Comparison of ENCODE assay signal across 8 cellular contexts in genomic region chr7:129169705-129170319, GRCh38. TPM values are rescaled to one million over a fixed set of nuclear protein-coding genes. Genes with fewer than 3 reads are reported as not detected.
DNase-seq lines count a peak whose midpoint lies in the region; ATAC-seq and TF ChIP-seq lines count a peak whose summit lies in the region.

No MANE protein-coding gene starts in this region.

- no peak for TF ChIP-seq EP300 in gastroesophageal sphincter (IDR thresholded peaks at IDR 0.05)

- H3K4me1 ChIP-seq in GM23338 (ENCODE audit: insufficient read depth) = peaks cover 19% of the 10 kb centered on the region
- H3K4me1 ChIP-seq in gastroesophageal sphincter = peaks cover 0 to 30% (median 0%) of the 10 kb centered on the region in 3 donors
- H3K4me1 ChIP-seq in spleen = peaks cover 5 to 34% (median 18%) of the 10 kb centered on the region in 6 donors

- H3K4me2 ChIP-seq in GM23338 = peak overlapping the region; percentile 90

- peak; percentile 52 for ATAC-seq in GM23338
- ATAC-seq in T-cell (replicated peaks in 1 of 4) = peak; percentile 44 to 65 (median 54)
- ATAC-seq in gastroesophageal sphincter = no peak

- H3K4me3 ChIP-seq in GM08714 (ENCODE audit: low read length) (peak overlapping the region; percentile 49; the same call in 1 of the 2 replicates), GM23338 (peak overlapping the region; percentile 68), gastroesophageal sphincter (peak overlapping the region; percentile 38 to 60), spleen (peak overlapping the region; percentile 42 to 76 (median 51))

- no peaks in the 10 kb centered on the region for H3K9me2 ChIP-seq in GM23338 (ENCODE audit: insufficient read depth)

- H3K36me3 Mint-ChIP-seq in GM23338 (ENCODE audit: low read depth) = peaks cover 14% of the 10 kb centered on the region
- no peaks in the 10 kb centered on the region for H3K36me3 Mint-ChIP-seq in T-cell

- H3K9me3 Mint-ChIP-seq in GM23338 (no peaks in the 10 kb centered on the region), T-cell (no peaks in the 10 kb centered on the region)

- no peak overlapping the region for H2AFZ ChIP-seq in GM23338

- TF ChIP-seq POLR2A in gastroesophageal sphincter (IDR thresholded peaks at IDR 0.05) (no peak), spleen (IDR thresholded peaks at IDR 0.05) (no peak)

- H3K4me3 Mint-ChIP-seq in GM23338 (peak overlapping the region; percentile 76), T-cell (peak overlapping the region; percentile 73 to 79 (median 78))

- CTCF ChIA-PET in T-cell (lab: Charles Lee) = no interaction called here

- POLR2A ChIA-PET in T-cell (lab: Charles Lee) = no interaction called here

- H3K36me3 ChIP-seq in GM23338 (ENCODE audit: insufficient read depth) (peaks cover 9% of the 10 kb centered on the region), gastroesophageal sphincter (no peaks in the 10 kb centered on the region), spleen (peaks cover 0 to 36% (median 2%) of the 10 kb centered on the region in 6 donors)

- TF ChIP-seq CTCF in GM23338 (conservative IDR thresholded peaks at IDR 0.05; ENCODE audit: low read depth in 2 of 2) (peak; percentile 15; a peak in 3 of 4 replicates), gastroesophageal sphincter (IDR thresholded peaks at IDR 0.05) (no peak), spleen (IDR thresholded peaks at IDR 0.05 in 8 of 11, conservative IDR thresholded peaks at IDR 0.05 in 3 of 11) (no peak)

- no peaks in the 10 kb centered on the region for H3K9me3 ChIP-seq in gastroesophageal sphincter
- H3K9me3 ChIP-seq in spleen = no peaks in the 10 kb centered on the region

- intact Hi-C loops in spleen (cut with DNase I; ENCODE audit: low total_unique reads) = no loop called here

- H3K27me3 ChIP-seq in GM23338 (ENCODE audit: insufficient read depth) (no peaks in the 10 kb centered on the region), gastroesophageal sphincter (no peaks in the 10 kb centered on the region), spleen (replicated peaks in 1 of 7) (peaks cover 0 to 10% (median 0%) of the 10 kb centered on the region in 7 donors)

- peak overlapping the region; percentile 93 for H3K27ac Mint-ChIP-seq in GM23338
- peak overlapping the region in 1 of 2 donors; percentile 78 for H3K27ac Mint-ChIP-seq in T-cell

- H3K27ac ChIP-seq in GM23338 (ENCODE audit: low read depth) (peak overlapping the region; percentile 93), gastroesophageal sphincter (peak overlapping the region in 3 of 4 donors; percentile 30 to 76 (median 67)), spleen (peak overlapping the region; percentile 19 to 82 (median 64))

- H3F3A ChIP-seq in GM23338 (replicated peaks; ENCODE audit: low read depth) = peaks cover 3% of the 10 kb centered on the region; the same call in 1 of the 2 replicates

- no peaks in the 10 kb centered on the region for H4K20me1 ChIP-seq in GM23338 (replicated peaks; ENCODE audit: insufficient read depth)

- peaks cover 42% of the 10 kb centered on the region for H3K4me1 Mint-ChIP-seq in GM23338
- peaks cover 10 to 19% (median 13%) of the 10 kb centered on the region in 3 donors for H3K4me1 Mint-ChIP-seq in T-cell

- WGBS in gastroesophageal sphincter (ENCODE audit: low coverage in 1 of 2), 2 donors = 14 to 57% methylated on average over 11 to 16 of the region's 16 CpGs
- WGBS in spleen, 5 donors = 31 to 39% (median 35%) methylated on average over 16 of the region's 16 CpGs

- H3K27me3 Mint-ChIP-seq in GM23338 (ENCODE audit: insufficient read depth, low read depth, poor library complexity) = peaks cover 16% of the 10 kb centered on the region
- H3K27me3 Mint-ChIP-seq in T-cell = peaks cover 0 to 3% of the 10 kb centered on the region in 2 donors

- H3K79me2 ChIP-seq in GM23338 (replicated peaks; ENCODE audit: insufficient read depth) = no peaks in the 10 kb centered on the region

- DNase-seq in GM23338 (ENCODE audit: low spot score) (peak; percentile 68), T-cell (peak in 1 of 34 experiments; percentile 9), spleen (peak; percentile 80), DMS114 treated with DMSO at 0.1 percent for 48 hours (lab: John Stamatoyannopoulos, UW; ENCODE audit: unreplicated experiment) (no peak), middle frontal gyrus (ENCODE audit: extremely low spot score, low spot score) (no peak), NCI-H526 (lab: John Stamatoyannopoulos, UW) (no peak)

TF ChIP-seq in GM23338, 12 proteins besides CTCF, POLR2A, EP300 and RAD21 (continues in another document):
- no peak for TF ChIP-seq JUNB (IDR thresholded peaks at IDR 0.05; ENCODE audit: unreplicated experiment)
- no peak for TF ChIP-seq ETS1 (IDR thresholded peaks at IDR 0.05)
- TF ChIP-seq REST (IDR thresholded peaks at IDR 0.05; ENCODE audit: unreplicated experiment) = no peak
- TF ChIP-seq EZH2 (IDR thresholded peaks at IDR 0.05; ENCODE audit: low read depth, unreplicated experiment) = no peak
- TF ChIP-seq NANOG (IDR thresholded peaks at IDR 0.05; ENCODE audit: borderline replicate concordance) = no peak
- TF ChIP-seq EZH2phosphoT487 (IDR thresholded peaks at IDR 0.05; ENCODE audit: unreplicated experiment) = no peak
- no peak for TF ChIP-seq ZNF114 (CRISPR knock-in tag; IDR thresholded peaks at IDR 0.05)
- no peak for TF ChIP-seq ZNF331 (CRISPR knock-in tag; IDR thresholded peaks at IDR 0.05; ENCODE audit: low read depth)

RNA-seq across cellular contexts. Expression of gene SMO, which starts 18.6 kb away (rescaled TPM):
- 57.7 and 61.5 TPM in 2 replicates for total RNA-seq in GM23338 (2014; rRNA removed; shearing (Covaris generic))
- polyA plus RNA-seq in GM23338 (2016; fragmentation: Nextera tagmentation; extraction: Ambion mirVana) = 13.1 and 13.9 TPM in 2 replicates
- total RNA-seq in T-cell = 1 to 10 TPM in 1 of 5 donors, under 1 TPM in 4; 0.22 to 1.7 (median 0.35) TPM
- 10 to 100 TPM in 3 of 4 donors, 1 to 10 TPM in 1; 10.0 to 20.1 (median 13.4) TPM for total RNA-seq in gastroesophageal sphincter
- total RNA-seq in spleen = 1 to 10 TPM; 2.6 to 4.7 (median 3.0) TPM
- 1 to 10 TPM; 1.4 to 2.1 (median 1.6) TPM for polyA plus RNA-seq in spleen

RNA-seq across cellular contexts. Expression of gene TSPAN33, which starts 25.3 kb away (rescaled TPM):
- 46.8 and 51.5 TPM in 2 replicates for total RNA-seq in GM23338 (2014; rRNA removed; shearing (Covaris generic))
- polyA plus RNA-seq in GM23338 (2016; fragmentation: Nextera tagmentation; extraction: Ambion mirVana) (17.6 and 21.1 TPM in 2 replicates), spleen (10 to 100 TPM; 46.7 to 57.9 (median 55.4) TPM)
- total RNA-seq in T-cell (1 to 10 TPM; 5.6 to 7.1 (median 5.9) TPM), gastroesophageal sphincter (10 to 100 TPM in 2 of 4 donors, 1 to 10 TPM in 2; 1.9 to 15.5 (median 9.9) TPM), spleen (10 to 100 TPM; 37.0 to 48.8 (median 40.7) TPM)

RNA-seq across cellular contexts. Expression of gene AHCYL2, which starts 55.0 kb away (rescaled TPM):
- 29.4 and 42.6 TPM in 2 replicates for total RNA-seq in GM23338 (2014; rRNA removed; shearing (Covaris generic))
- 7.8 and 9.2 TPM in 2 replicates for polyA plus RNA-seq in GM23338 (2016; fragmentation: Nextera tagmentation; extraction: Ambion mirVana)
- 10 to 100 TPM; 13.1 to 17.6 (median 15.9) TPM for total RNA-seq in T-cell
- 10 to 100 TPM in 3 of 4 donors, 1 to 10 TPM in 1; 8.7 to 17.3 (median 14.2) TPM for total RNA-seq in gastroesophageal sphincter
- total RNA-seq in spleen = 10 to 100 TPM; 14.1 to 20.1 (median 18.3) TPM
- 1 to 10 TPM; 3.1 to 3.3 (median 3.3) TPM for polyA plus RNA-seq in spleen

Comparison
In these comparisons a context has a peak if more than half of its experiments do, and no peak if none do; other contexts are left out.
1. DNase-seq: peak in GM23338 (single experiment) and spleen (single experiment); none in DMS114 treated with DMSO at 0.1 percent for 48 hours (single experiment), middle frontal gyrus (single experiment) and NCI-H526 (0 of 2).
2. CTCF ChIP-seq: peak in GM23338 (2 of 2); none in gastroesophageal sphincter (0 of 4) and spleen (0 of 11).
3. Peak in every context shown above with its lines, with median percentiles within 50 percentile points of each other: H3K4me3 ChIP-seq and H3K27ac ChIP-seq.